In the genomic region with DNA sequence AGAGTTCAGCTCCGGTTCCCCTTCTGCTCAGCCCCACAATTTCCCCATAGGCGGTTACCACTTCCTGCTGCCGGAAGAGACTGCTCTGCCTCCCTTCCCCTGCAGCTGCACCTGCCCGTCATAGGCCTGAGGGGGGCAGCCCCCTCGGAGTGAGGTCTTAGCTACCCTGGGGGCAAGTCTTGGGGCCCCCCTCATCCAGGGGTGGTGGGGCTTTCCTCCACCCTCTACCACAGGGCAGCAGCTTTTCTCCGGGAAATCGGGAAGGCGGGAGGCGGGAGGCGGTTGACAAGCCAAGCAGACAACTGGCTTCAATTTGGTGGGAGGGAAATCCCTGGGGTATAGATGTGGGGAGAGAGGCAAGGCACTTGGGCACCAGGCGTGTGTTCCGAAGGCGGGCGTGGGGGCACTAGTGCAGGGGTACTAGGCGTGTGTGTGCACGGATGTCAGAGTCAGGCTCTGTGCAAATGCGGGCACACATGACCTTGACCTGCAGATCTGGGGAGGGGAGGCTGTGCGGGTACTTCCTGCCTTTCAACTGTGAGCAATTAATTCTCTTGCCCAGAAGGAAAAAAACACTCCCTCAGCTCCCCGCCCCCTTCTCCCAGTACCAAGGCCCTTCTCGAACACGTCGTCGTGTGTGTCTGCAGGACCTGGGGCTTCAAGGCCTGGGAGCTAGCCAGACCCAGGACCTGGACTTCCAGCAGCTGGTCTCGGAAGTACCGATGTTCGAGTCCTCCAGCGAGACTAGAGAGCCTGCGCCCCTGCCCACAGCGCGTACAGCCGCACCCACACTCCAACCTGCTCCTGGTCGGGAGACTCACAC, we compare ENCODE assay signal across 8 cellular contexts. TPM values are rescaled to one million over a fixed set of nuclear protein-coding genes. Genes with fewer than 3 reads are reported as not detected.
DNase-seq lines count a peak whose midpoint lies in the region; ATAC-seq, FAIRE-seq and TF ChIP-seq lines count a peak whose summit lies in the region.

No MANE protein-coding gene starts in this region.

- H3K27me3 ChIP-seq in PC-3 (ENCODE audit: low read length), result no peaks in the 10 kb centered on the region
- H3K27me3 ChIP-seq in foreskin keratinocyte, result no peaks in the 10 kb centered on the region
- no peaks in the 10 kb centered on the region for H3K27me3 ChIP-seq in uterus

- H3K9me3 ChIP-seq in A549 (no peaks in the 10 kb centered on the region), PC-3 (ENCODE audit: low read length) (no peaks in the 10 kb centered on the region), uterus (no peaks in the 10 kb centered on the region)

- peaks cover 4% of the 10 kb centered on the region for H3K36me3 Mint-ChIP-seq in progenitor cell of endocrine pancreas (ENCODE audit: insufficient read depth)

- H3K4me1 ChIP-seq in A549 (peaks cover 14% of the 10 kb centered on the region), PC-3 (ENCODE audit: insufficient read depth, low read length) (peaks cover 21% of the 10 kb centered on the region), foreskin keratinocyte (no peaks in the 10 kb centered on the region), uterus (peaks cover 3 to 4% of the 10 kb centered on the region in 2 donors)

- CTCF ChIA-PET in A549 (lab: Yijun Ruan, JAX), result interaction anchor here (0.9 to 25.1 kb wide), 4 partner anchors 18 to 985 kb away, joined by 4 to 363 read pairs (median 5); a partner anchor contains a TSS
- CTCF ChIA-PET in PC-3 (lab: Charles Lee), result interaction anchor here (2.0 kb wide), 1 partner anchor 20 kb away, joined by 15 read pairs; no protein-coding TSS in a partner anchor

- WGBS in A549 (ENCODE audit: missing lambda C conversion rate), result 75% methylated on average over 17 of the region's 32 CpGs

- H3F3A ChIP-seq in PC-3 (ENCODE audit: low read length, unreplicated experiment), result no peaks in the 10 kb centered on the region

- peak overlapping the region; percentile 96 to 99 for H3K27ac ChIP-seq in A549
- peak overlapping the region; percentile 70 for H3K27ac ChIP-seq in PC-3 (ENCODE audit: low read length)
- H3K27ac ChIP-seq in foreskin keratinocyte, result peak overlapping the region; percentile 83
- peak overlapping the region; percentile 92 to 97 for H3K27ac ChIP-seq in uterus

- DNase-seq in A549 (ENCODE audit: low read depth in 1 of 2, low spot score in 1 of 2), result peak in 1 of 2 experiments; percentile 45
- peak; percentile 31 for DNase-seq in PC-3
- peak; percentile 69 for DNase-seq in activated T-helper 1 cell treated with Interleukin-2 at 50 U/mL for 16 hours (ENCODE audit: low read depth)
- no peak for DNase-seq in foreskin keratinocyte
- DNase-seq in progenitor cell of endocrine pancreas (ENCODE audit: low spot score, unreplicated experiment), result no peak
- DNase-seq in uterus, result no peak

- TF ChIP-seq CTCF in A549 (IDR thresholded peaks at IDR 0.05) (no peak), PC-3 (conservative IDR thresholded peaks at IDR 0.05; ENCODE audit: low read depth, low read length) (no peak), foreskin keratinocyte (conservative IDR thresholded peaks at IDR 0.05) (no peak), progenitor cell of endocrine pancreas (IDR thresholded peaks at IDR 0.05; ENCODE audit: unreplicated experiment) (no peak), uterus (IDR thresholded peaks at IDR 0.05) (no peak)

- H3K27me3 Mint-ChIP-seq in progenitor cell of endocrine pancreas, result no peaks in the 10 kb centered on the region

- no peak for FAIRE-seq in A549 (lab: Jason Lieb, UNC)

- BruUV-seq in PC-3 (replicated peaks; lab: Mats Ljungman, UMichigan), result TSS peak; percentile 55

- H2AFZ ChIP-seq in PC-3 (ENCODE audit: low read length), result no peak overlapping the region; the same call in 1 of the 2 replicates

- no peaks in the 10 kb centered on the region for H4K20me1 ChIP-seq in PC-3 (ENCODE audit: low read length)

- in situ Hi-C loops in GM18951 (cut with MboI; ENCODE audit: low sequenced_read_pairs, unreplicated experiment), result no loop called here

- peaks cover 6% of the 10 kb centered on the region for H3K79me2 ChIP-seq in PC-3 (ENCODE audit: low read length)

- H3K4me2 ChIP-seq in A549 (peak overlapping the region; percentile 93), PC-3 (ENCODE audit: low read length) (peak overlapping the region; percentile 88)

- peak overlapping the region; percentile 93 for H3K27ac Mint-ChIP-seq in progenitor cell of endocrine pancreas

- peak overlapping the region; percentile 92 for H3K9ac ChIP-seq in PC-3 (ENCODE audit: low read length)

- peaks cover 6% of the 10 kb centered on the region for H3K4me1 Mint-ChIP-seq in progenitor cell of endocrine pancreas (ENCODE audit: low read depth)

- TF ChIP-seq POLR2A in A549 (IDR thresholded peaks at IDR 0.05; ENCODE audit: low read length) (peak; percentile 15; the same call in 1 of the 2 replicates), GM18951 (IDR thresholded peaks at IDR 0.05; ENCODE audit: extremely low read depth, insufficient read depth, insufficient read length) (peak; percentile 56), uterus (IDR thresholded peaks at IDR 0.05) (no peak)

- H3K36me3 ChIP-seq in PC-3 (ENCODE audit: low read depth, low read length), result peaks cover 7% of the 10 kb centered on the region; the same call in 1 of the 2 replicates
- H3K36me3 ChIP-seq in uterus, result no peaks in the 10 kb centered on the region

- ATAC-seq in A549, result no peak
- ATAC-seq in HG03520 (IDR thresholded peaks at IDR 0.05; ENCODE audit: unreplicated experiment), result peak; percentile 36
- ATAC-seq in PC-3, result peak; percentile 6
- no peak for ATAC-seq in foreskin keratinocyte

- H3K9me2 ChIP-seq in PC-3 (replicated peaks; ENCODE audit: low read length), result no peaks in the 10 kb centered on the region

- peak overlapping the region; percentile 78 for H3K4me3 Mint-ChIP-seq in progenitor cell of endocrine pancreas (ENCODE audit: low read depth)

- intact Hi-C loops in PC-3 (cut with micrococcal nuclease) (loop anchor here (5.0 kb wide), 1 partner anchor 165 kb away; a partner anchor contains a TSS), uterus (cut with DNase I; ENCODE audit: low total_unique reads) (no loop called here)

- no peak for TF ChIP-seq RAD21 in A549 (conservative IDR thresholded peaks at IDR 0.05 in 1 of 2, IDR thresholded peaks at IDR 0.05 in 1 of 2)

- peaks cover 6% of the 10 kb centered on the region for H3K9me3 Mint-ChIP-seq in progenitor cell of endocrine pancreas (ENCODE audit: low read depth)

- H3K4me3 ChIP-seq in A549 (peak overlapping the region; percentile 84), PC-3 (ENCODE audit: low read length) (peak overlapping the region; percentile 70), uterus (peak overlapping the region; percentile 42 to 71)

- no peak for TF ChIP-seq EP300 in A549 (IDR thresholded peaks at IDR 0.05)

- POLR2A ChIA-PET in A549 (lab: Yijun Ruan, JAX), result interaction anchor here (1.0 to 1.4 kb wide), 4 partner anchors 20 to 133 kb away, joined by 4 read pairs; a partner anchor contains a TSS
- POLR2A ChIA-PET in PC-3 (lab: Charles Lee; ENCODE audit: unreplicated experiment), result interaction anchor here (0.6 kb wide), 1 partner anchor 15 kb away, joined by 3 read pairs; no protein-coding TSS in a partner anchor

RNA-seq across cellular contexts. Expression of a gene that starts 1.0 kb away (rescaled TPM):
- polyA plus RNA-seq in A549 (2011; rRNA removed), result 0.78 and 0.95 TPM in 2 replicates
- polyA plus RNA-seq in A549 (2012; cell fraction: cytosol; rRNA removed), result 0.70 and 0.82 TPM in 2 replicates
- polyA plus RNA-seq in A549 (2012; cell fraction: nucleus; rRNA removed), result 8.9 and 9.7 TPM in 2 replicates
- polyA plus RNA-seq in A549 (2017; fragmentation: RNase III; extraction: RNeasy Plus Mini Kit Qiagen cat#74134 plus additional on column Dnase treatment), result 0.98 to 2.3 TPM (median 1.1 TPM) in 3 replicates
- 2.1 and 2.8 TPM in 2 replicates for polyA minus RNA-seq in A549 (2011; rRNA and poly(A)+ RNA removed)
- 4.0 and 4.6 TPM in 2 replicates for total RNA-seq in PC-3 (2014; rRNA removed)
- total RNA-seq in foreskin keratinocyte, result 1.4 and 2.8 TPM in 2 replicates
- 1.8 and 2.1 TPM in 2 replicates for polyA plus RNA-seq in foreskin keratinocyte
- 16.4 and 16.7 TPM in 2 replicates for total RNA-seq in progenitor cell of endocrine pancreas
- total RNA-seq in uterus, result 10 to 100 TPM in 2 of 4 donors, 1 to 10 TPM in 2; 5.1 to 28.3 (median 15.8) TPM

RNA-seq across cellular contexts. Expression of a gene that starts 7.8 kb away (rescaled TPM):
- 63.5 and 88.8 TPM in 2 replicates for polyA plus RNA-seq in A549 (2011; rRNA removed)
- 224 and 258 TPM in 2 replicates for polyA plus RNA-seq in A549 (2012; cell fraction: cytosol; rRNA removed)
- 239 and 267 TPM in 2 replicates for polyA plus RNA-seq in A549 (2012; cell fraction: nucleus; rRNA removed)
- polyA plus RNA-seq in A549 (2017; fragmentation: RNase III; extraction: RNeasy Plus Mini Kit Qiagen cat#74134 plus additional on column Dnase treatment), result 230 to 251 TPM (median 237 TPM) in 3 replicates
- polyA minus RNA-seq in A549 (2011; rRNA and poly(A)+ RNA removed), result 77.6 and 92.3 TPM in 2 replicates
- 169 and 172 TPM in 2 replicates for total RNA-seq in PC-3 (2014; rRNA removed)
- total RNA-seq in foreskin keratinocyte, result 102 and 106 TPM in 2 replicates
- 227 and 235 TPM in 2 replicates for polyA plus RNA-seq in foreskin keratinocyte
- 85.3 and 86.3 TPM in 2 replicates for total RNA-seq in progenitor cell of endocrine pancreas
- 100 to 1,000 TPM in 2 of 4 donors, 10 to 100 TPM in 2; 37.9 to 198 (median 109) TPM for total RNA-seq in uterus

RNA-seq across cellular contexts. Expression of a gene that starts 17.4 kb away (rescaled TPM):
- polyA plus RNA-seq in A549 (2011; rRNA removed) (not detected in 2 replicates), A549 (2017; fragmentation: RNase III; extraction: RNeasy Plus Mini Kit Qiagen cat#74134 plus additional on column Dnase treatment) (not detected in 3 replicates), foreskin keratinocyte (0.19 and 0.36 TPM in 2 replicates)
- 0.05 and 0.07 TPM in 2 replicates for polyA plus RNA-seq in A549 (2012; cell fraction: cytosol; rRNA removed)
- polyA plus RNA-seq in A549 (2012; cell fraction: nucleus; rRNA removed), result 0.19 and 0.27 TPM in 2 replicates
- not detected in 2 replicates for polyA minus RNA-seq in A549 (2011; rRNA and poly(A)+ RNA removed)
- total RNA-seq in PC-3 (2014; rRNA removed) (3.7 TPM in 1 of 2 replicates, not detected in the other), foreskin keratinocyte (0.14 and 0.20 TPM in 2 replicates), progenitor cell of endocrine pancreas (2.5 and 3.3 TPM in 2 replicates), uterus (1 to 10 TPM in 3 of 4 donors, under 1 TPM in 1; 0.77 to 5.9 (median 2.6) TPM)

RNA-seq across cellular contexts. Expression of a gene that starts 22.6 kb away (rescaled TPM):
- polyA plus RNA-seq in A549 (2011; rRNA removed) (not detected in 2 replicates), A549 (2017; fragmentation: RNase III; extraction: RNeasy Plus Mini Kit Qiagen cat#74134 plus additional on column Dnase treatment) (0.05 TPM in 1 of 3 replicates, not detected in the others), foreskin keratinocyte (not detected in 2 replicates)
- 0.03 and 0.05 TPM in 2 replicates for polyA plus RNA-seq in A549 (2012; cell fraction: cytosol; rRNA removed)
- 0.04 TPM in 1 of 2 replicates, not detected in the other for polyA plus RNA-seq in A549 (2012; cell fraction: nucleus; rRNA removed)
- not detected in 2 replicates for polyA minus RNA-seq in A549 (2011; rRNA and poly(A)+ RNA removed)
- total RNA-seq in PC-3 (2014; rRNA removed) (not detected in 2 replicates), foreskin keratinocyte (not detected in 2 replicates), progenitor cell of endocrine pancreas (not detected in 2 replicates), uterus (1 to 10 TPM in 2 of 4 donors, under 1 TPM in 1, not detected in 1; 0.35 to 5.2 (median 4.4) TPM)

RNA-seq across cellular contexts. Expression of a gene that starts 41.1 kb away (rescaled TPM):
- polyA plus RNA-seq in A549 (2011; rRNA removed) (1.9 and 3.1 TPM in 2 replicates), A549 (2017; fragmentation: RNase III; extraction: RNeasy Plus Mini Kit Qiagen cat#74134 plus additional on column Dnase treatment) (12.8 to 14.2 TPM (median 13.3 TPM) in 3 replicates), foreskin keratinocyte (22.7 and 39.1 TPM in 2 replicates)
- 2.7 and 4.0 TPM in 2 replicates for polyA plus RNA-seq in A549 (2012; cell fraction: cytosol; rRNA removed)
- polyA plus RNA-seq in A549 (2012; cell fraction: nucleus; rRNA removed), result 10.8 and 12.9 TPM in 2 replicates
- polyA minus RNA-seq in A549 (2011; rRNA and poly(A)+ RNA removed), result 4.3 and 5.0 TPM in 2 replicates
- total RNA-seq in PC-3 (2014; rRNA removed) (5.2 and 11.2 TPM in 2 replicates), foreskin keratinocyte (26.0 and 47.6 TPM in 2 replicates), progenitor cell of endocrine pancreas (1.4 and 2.4 TPM in 2 replicates), uterus (1 to 10 TPM in 2 of 4 donors, under 1 TPM in 1, not detected in 1; 0.26 to 5.1 (median 2.8) TPM)

Comparison
In these comparisons a context has a peak if more than half of its experiments do, and no peak if none do; other contexts are left out.
1. ATAC-seq: peak in HG03520 (single experiment) and PC-3 (single experiment); none in A549 (0 of 2) and foreskin keratinocyte (single experiment).
2. DNase-seq: peak in PC-3 (single experiment) and activated T-helper 1 cell treated with Interleukin-2 at 50 U/mL for 16 hours (single experiment); none in foreskin keratinocyte (0 of 2), progenitor cell of endocrine pancreas (single experiment) and uterus (0 of 2).
3. POLR2A ChIP-seq: peak in A549 (single experiment) and GM18951 (single experiment); none in uterus (0 of 2).
4. Peak in every context shown above with its lines, with median percentiles within 50 percentile points of each other: H3K27ac ChIP-seq and H3K4me3 ChIP-seq.